In the genomic region with DNA sequence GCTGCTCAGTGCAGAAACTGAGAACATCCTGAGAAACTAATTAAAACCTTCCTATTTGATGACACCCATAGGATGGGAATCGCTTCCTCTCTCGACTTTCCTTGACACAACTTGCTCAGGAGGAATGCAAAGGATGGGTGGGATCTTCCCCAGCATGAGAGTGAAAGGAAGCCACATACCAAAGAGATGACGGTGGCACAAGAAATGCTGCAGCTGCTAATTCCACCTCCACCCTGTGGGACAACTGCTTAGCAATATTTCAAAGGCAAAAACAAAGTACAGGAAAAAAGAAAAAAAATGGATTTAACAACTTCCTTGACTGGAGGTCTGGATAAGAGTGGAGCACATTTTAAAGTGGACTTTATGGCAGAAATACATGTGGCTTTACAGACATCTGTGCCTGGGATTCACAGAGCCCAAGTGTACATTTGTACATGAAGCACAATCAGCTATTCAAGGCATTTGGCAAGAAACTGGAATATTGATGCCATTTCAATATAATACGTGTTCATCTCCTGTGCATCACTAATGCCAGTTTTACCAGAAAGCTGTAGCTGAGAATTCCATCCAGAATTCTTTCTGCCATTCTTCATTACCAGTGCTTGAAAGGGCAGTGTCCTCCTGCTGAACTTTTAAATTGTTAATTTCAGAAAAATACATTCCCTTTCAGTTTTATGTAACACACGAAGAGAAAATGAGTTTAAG, we compare ENCODE assay signal across 10 cellular contexts.
DNase-seq lines count a peak whose midpoint lies in the region; ATAC-seq and TF ChIP-seq lines count a peak whose summit lies in the region.
"Had no signal": no experiment of that assay in that cellular context is flagged by ENCODE, and none has a peak within 500 bp of the region (broad histone marks: within the 10 kb centered on the region; RNA-seq: fewer than 3 reads in every experiment).

No MANE protein-coding gene starts in this region.

- peak; percentile 81 for DNase-seq in AG08396 (ENCODE audit: low spot score)
- DNase-seq in dermis blood vessel endothelial cell = peak; percentile 97
- peak; percentile 99 for DNase-seq in kidney tubule cell (ENCODE audit: low spot score)
- DNase-seq in HUDEP-2 (lab: John Stamatoyannopoulos, UW; ENCODE audit: unreplicated experiment in 76 of 76) = no peak
- DNase-seq in activated CD8-positive, alpha-beta T cell treated with anti-CD3 and anti-CD28 coated beads, Interleukin-2, amount 10 ng/mL, durations not matched to agents 7 days and 5 days = no peak
- DNase-seq: effector memory CD8-positive, alpha-beta T cell; RPMI8226 had no signal

- POLR2A ChIA-PET in activated CD8-positive, alpha-beta T cell treated with anti-CD3 and anti-CD28 coated beads, Interleukin-2, amount 10 ng/mL, durations not matched to agents 7 days and 5 days (lab: Charles Lee) = no interaction called here

- CTCF ChIA-PET in activated CD8-positive, alpha-beta T cell treated with anti-CD3 and anti-CD28 coated beads, Interleukin-2, amount 10 ng/mL, durations not matched to agents 7 days and 5 days (lab: Charles Lee) = no interaction called here

- no peaks in the 10 kb centered on the region for H3K27me3 Mint-ChIP-seq in activated CD8-positive, alpha-beta T cell treated with anti-CD3 and anti-CD28 coated beads, Interleukin-2, amount 10 ng/mL, durations not matched to agents 7 days and 5 days (ENCODE audit: low read depth)
- H3K27me3 Mint-ChIP-seq: effector memory CD8-positive, alpha-beta T cell had no signal

- ATAC-seq in activated CD8-positive, alpha-beta T cell treated with anti-CD3 and anti-CD28 coated beads, Interleukin-2, amount 10 ng/mL, durations not matched to agents 7 days and 5 days = no peak
- ATAC-seq in GM19035 (IDR thresholded peaks at IDR 0.05; ENCODE audit: unreplicated experiment) (no peak), GM18909 (IDR thresholded peaks at IDR 0.05; ENCODE audit: poor library complexity, unreplicated experiment) (no peak)
- ATAC-seq: effector memory CD8-positive, alpha-beta T cell had no signal

- TF ChIP-seq EP300 in Ishikawa (IDR thresholded peaks at IDR 0.05; ENCODE audit: borderline replicate concordance) = peak; percentile 99

- H3K9me3 Mint-ChIP-seq in activated CD8-positive, alpha-beta T cell treated with anti-CD3 and anti-CD28 coated beads, Interleukin-2, amount 10 ng/mL, durations not matched to agents 7 days and 5 days (ENCODE audit: insufficient read depth) = no peaks in the 10 kb centered on the region

- H3K4me3 Mint-ChIP-seq in activated CD8-positive, alpha-beta T cell treated with anti-CD3 and anti-CD28 coated beads, Interleukin-2, amount 10 ng/mL, durations not matched to agents 7 days and 5 days = no peak overlapping the region
- H3K4me3 Mint-ChIP-seq: effector memory CD8-positive, alpha-beta T cell had no signal

- H3K36me3 Mint-ChIP-seq in activated CD8-positive, alpha-beta T cell treated with anti-CD3 and anti-CD28 coated beads, Interleukin-2, amount 10 ng/mL, durations not matched to agents 7 days and 5 days (ENCODE audit: low read depth) = no peaks in the 10 kb centered on the region

- no peaks in the 10 kb centered on the region for H3K4me1 Mint-ChIP-seq in activated CD8-positive, alpha-beta T cell treated with anti-CD3 and anti-CD28 coated beads, Interleukin-2, amount 10 ng/mL, durations not matched to agents 7 days and 5 days (ENCODE audit: low read depth)

- TF ChIP-seq RAD21 in Ishikawa (IDR thresholded peaks at IDR 0.05; ENCODE audit: low read depth) = peak; percentile 17; the same call in 1 of the 2 replicates

- no peak overlapping the region for H3K27ac Mint-ChIP-seq in activated CD8-positive, alpha-beta T cell treated with anti-CD3 and anti-CD28 coated beads, Interleukin-2, amount 10 ng/mL, durations not matched to agents 7 days and 5 days
- H3K27ac Mint-ChIP-seq: effector memory CD8-positive, alpha-beta T cell had no signal

TF ChIP-seq in Ishikawa, 13 proteins besides CTCF, POLR2A, EP300 and RAD21:
- TF ChIP-seq, protein P1, sequence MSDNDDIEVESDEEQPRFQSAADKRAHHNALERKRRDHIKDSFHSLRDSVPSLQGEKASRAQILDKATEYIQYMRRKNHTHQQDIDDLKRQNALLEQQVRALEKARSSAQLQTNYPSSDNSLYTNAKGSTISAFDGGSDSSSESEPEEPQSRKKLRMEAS (IDR thresholded peaks at IDR 0.05) = peak; percentile 66; the same call in 1 of the 2 replicates
- peak; percentile 91 for TF ChIP-seq NFIC (IDR thresholded peaks at IDR 0.05)
- peak; percentile 75; the same call in 1 of the 2 replicates for TF ChIP-seq YY1 (IDR thresholded peaks at IDR 0.05; ENCODE audit: low read depth)
- TF ChIP-seq CREB1 (IDR thresholded peaks at IDR 0.05; ENCODE audit: low read depth) = no peak
- peak; percentile 66 for TF ChIP-seq CEBPB (IDR thresholded peaks at IDR 0.05)
- peak; percentile 99 for TF ChIP-seq TEAD4 (IDR thresholded peaks at IDR 0.05)
- peak; percentile 98 for TF ChIP-seq FOXM1 (IDR thresholded peaks at IDR 0.05; ENCODE audit: borderline replicate concordance, low read depth)
- no peak for TF ChIP-seq EGR1 (IDR thresholded peaks at IDR 0.05)
- no peak for TF ChIP-seq TAF1 (IDR thresholded peaks at IDR 0.05; ENCODE audit: low read depth)
- TF ChIP-seq ZBTB7A (IDR thresholded peaks at IDR 0.05; ENCODE audit: low read depth) = no peak
- TF ChIP-seq, protein P2, sequence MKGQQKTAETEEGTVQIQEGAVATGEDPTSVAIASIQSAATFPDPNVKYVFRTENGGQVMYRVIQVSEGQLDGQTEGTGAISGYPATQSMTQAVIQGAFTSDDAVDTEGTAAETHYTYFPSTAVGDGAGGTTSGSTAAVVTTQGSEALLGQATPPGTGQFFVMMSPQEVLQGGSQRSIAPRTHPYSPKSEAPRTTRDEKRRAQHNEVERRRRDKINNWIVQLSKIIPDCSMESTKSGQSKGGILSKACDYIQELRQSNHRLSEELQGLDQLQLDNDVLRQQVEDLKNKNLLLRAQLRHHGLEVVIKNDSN (IDR thresholded peaks at IDR 0.05) = no peak
- TF ChIP-seq, protein P3, sequence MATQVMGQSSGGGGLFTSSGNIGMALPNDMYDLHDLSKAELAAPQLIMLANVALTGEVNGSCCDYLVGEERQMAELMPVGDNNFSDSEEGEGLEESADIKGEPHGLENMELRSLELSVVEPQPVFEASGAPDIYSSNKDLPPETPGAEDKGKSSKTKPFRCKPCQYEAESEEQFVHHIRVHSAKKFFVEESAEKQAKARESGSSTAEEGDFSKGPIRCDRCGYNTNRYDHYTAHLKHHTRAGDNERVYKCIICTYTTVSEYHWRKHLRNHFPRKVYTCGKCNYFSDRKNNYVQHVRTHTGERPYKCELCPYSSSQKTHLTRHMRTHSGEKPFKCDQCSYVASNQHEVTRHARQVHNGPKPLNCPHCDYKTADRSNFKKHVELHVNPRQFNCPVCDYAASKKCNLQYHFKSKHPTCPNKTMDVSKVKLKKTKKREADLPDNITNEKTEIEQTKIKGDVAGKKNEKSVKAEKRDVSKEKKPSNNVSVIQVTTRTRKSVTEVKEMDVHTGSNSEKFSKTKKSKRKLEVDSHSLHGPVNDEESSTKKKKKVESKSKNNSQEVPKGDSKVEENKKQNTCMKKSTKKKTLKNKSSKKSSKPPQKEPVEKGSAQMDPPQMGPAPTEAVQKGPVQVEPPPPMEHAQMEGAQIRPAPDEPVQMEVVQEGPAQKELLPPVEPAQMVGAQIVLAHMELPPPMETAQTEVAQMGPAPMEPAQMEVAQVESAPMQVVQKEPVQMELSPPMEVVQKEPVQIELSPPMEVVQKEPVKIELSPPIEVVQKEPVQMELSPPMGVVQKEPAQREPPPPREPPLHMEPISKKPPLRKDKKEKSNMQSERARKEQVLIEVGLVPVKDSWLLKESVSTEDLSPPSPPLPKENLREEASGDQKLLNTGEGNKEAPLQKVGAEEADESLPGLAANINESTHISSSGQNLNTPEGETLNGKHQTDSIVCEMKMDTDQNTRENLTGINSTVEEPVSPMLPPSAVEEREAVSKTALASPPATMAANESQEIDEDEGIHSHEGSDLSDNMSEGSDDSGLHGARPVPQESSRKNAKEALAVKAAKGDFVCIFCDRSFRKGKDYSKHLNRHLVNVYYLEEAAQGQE (IDR thresholded peaks at IDR 0.05; ENCODE audit: low read depth) = no peak
- TF ChIP-seq TCF12 (IDR thresholded peaks at IDR 0.05; ENCODE audit: low read depth) = peak; percentile 99

Comparison
In these comparisons a context has a peak if more than half of its experiments do, and no peak if none do; other contexts are left out.
1. DNase-seq: peak in AG08396 (single experiment), dermis blood vessel endothelial cell (single experiment) and kidney tubule cell (single experiment); none in HUDEP-2 (0 of 76) and activated CD8-positive, alpha-beta T cell treated with anti-CD3 and anti-CD28 coated beads, Interleukin-2, amount 10 ng/mL, durations not matched to agents 7 days and 5 days (single experiment).